In the genomic region with DNA sequence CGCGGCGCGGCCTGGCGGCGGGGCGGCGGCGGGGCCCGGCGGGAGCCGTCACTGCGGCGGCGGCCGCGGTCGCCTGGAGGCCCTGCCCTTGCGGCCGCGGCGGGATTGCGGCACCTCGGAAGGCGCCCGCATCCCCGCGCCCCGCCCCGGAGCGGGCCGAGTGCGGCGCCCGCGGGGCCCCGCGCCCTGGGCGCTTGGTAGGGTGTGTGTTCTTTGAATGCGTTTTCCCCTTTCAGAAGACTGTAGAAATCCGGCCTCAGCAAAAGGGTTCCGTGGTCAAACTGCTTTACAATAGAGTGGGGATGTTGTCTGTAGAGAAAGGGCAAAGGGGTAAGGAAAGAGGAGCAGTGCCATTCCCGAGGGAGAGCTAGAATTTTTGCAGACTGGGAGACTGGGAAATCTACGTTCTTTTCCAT, we compare ENCODE assay signal across 8 cellular contexts. TPM values are rescaled to one million over a fixed set of nuclear protein-coding genes. Genes with fewer than 3 reads are reported as not detected.
DNase-seq lines count a peak whose midpoint lies in the region; ATAC-seq and TF ChIP-seq lines count a peak whose summit lies in the region.

No MANE protein-coding gene starts in this region.

- TF ChIP-seq EP300 in transverse colon (IDR thresholded peaks at IDR 0.05; ENCODE audit: low read depth), result no peak

- DNase-seq in AG08396 (ENCODE audit: low spot score) (peak; percentile 73), coronary artery (ENCODE audit: low spot score) (no peak), lung (ENCODE audit: low spot score) (no peak), transverse colon (peak; percentile 34), G401 (ENCODE audit: low spot score) (no peak)

- H3K36me3 ChIP-seq in lung (ENCODE audit: control insufficient read depth in 2 of 2, insufficient read depth in 2 of 2, low read length in 2 of 2) (no peaks in the 10 kb centered on the region), transverse colon (no peaks in the 10 kb centered on the region)

- intact Hi-C loops in transverse colon (cut with DNase I; ENCODE audit: low total_unique reads), result no loop called here

- peaks cover 37% of the 10 kb centered on the region for H3K4me1 Mint-ChIP-seq in T-helper 1 cell treated with Interleukin-12 subunit alpha and Interleukin-12 subunit beta and Interleukin-4 antibody, amounts not matched to agents 30 μg/mL and 1 μg/mL, for 36 hours (ENCODE audit: low read depth)

- TF ChIP-seq CTCF in coronary artery (IDR thresholded peaks at IDR 0.05) (no peak), lung (IDR thresholded peaks at IDR 0.05; ENCODE audit: control extremely low read depth, extremely low read depth) (no peak), transverse colon (IDR thresholded peaks at IDR 0.05) (no peak)

- H3K27ac ChIP-seq in coronary artery (peak overlapping the region; percentile 68 to 98), lung (ENCODE audit: low read depth in 1 of 2, low read length in 1 of 2) (peak overlapping the region; percentile 90 to 99), transverse colon (peak overlapping the region; percentile 81 to 95 (median 93))

- H3K36me3 Mint-ChIP-seq in T-helper 1 cell treated with Interleukin-12 subunit alpha and Interleukin-12 subunit beta and Interleukin-4 antibody, amounts not matched to agents 30 μg/mL and 1 μg/mL, for 36 hours (ENCODE audit: low read depth), result peaks cover 27% of the 10 kb centered on the region

- no peaks in the 10 kb centered on the region for H3K27me3 ChIP-seq in lung (ENCODE audit: control insufficient read depth, insufficient read depth)
- no peaks in the 10 kb centered on the region for H3K27me3 ChIP-seq in transverse colon

- 1% methylated on average over 25 to 44 of the region's 44 CpGs for WGBS in lung, 2 donors
- WGBS in transverse colon (ENCODE audit: low coverage in 1 of 2), 2 donors, result 1% methylated on average over 21 of the region's 44 CpGs; no CpG with 5 or more reads in 1 of the 2 donors

- peaks cover 8% of the 10 kb centered on the region for H3K27me3 Mint-ChIP-seq in T-helper 1 cell treated with Interleukin-12 subunit alpha and Interleukin-12 subunit beta and Interleukin-4 antibody, amounts not matched to agents 30 μg/mL and 1 μg/mL, for 36 hours (ENCODE audit: low read depth)

- no peaks in the 10 kb centered on the region for H3K9me3 ChIP-seq in lung (ENCODE audit: control insufficient read depth in 2 of 2, insufficient read depth in 1 of 2, low read length in 1 of 2)
- no peaks in the 10 kb centered on the region for H3K9me3 ChIP-seq in transverse colon

- H3K9me3 Mint-ChIP-seq in T-helper 1 cell treated with Interleukin-12 subunit alpha and Interleukin-12 subunit beta and Interleukin-4 antibody, amounts not matched to agents 30 μg/mL and 1 μg/mL, for 36 hours, result no peaks in the 10 kb centered on the region

- in situ Hi-C loops in transverse colon (cut with MboI; ENCODE audit: low pct_ligation_motif_present in 1 of 4, low pct_unique_long_range_greater_than_20kb in 1 of 4, low sequenced_read_pairs in 3 of 4), result no loop called here
- in situ Hi-C loops in G401 (cut with HindIII; ENCODE audit: low sequenced_read_pairs), result no loop called here

- no peak for TF ChIP-seq POLR2A in transverse colon (IDR thresholded peaks at IDR 0.05)

- peaks cover 8 to 28% of the 10 kb centered on the region in 2 donors for H3K4me1 ChIP-seq in lung (ENCODE audit: control insufficient read depth in 2 of 2, insufficient read depth in 2 of 2, low read length in 2 of 2)
- H3K4me1 ChIP-seq in transverse colon, result peaks cover 8 to 51% (median 38%) of the 10 kb centered on the region in 4 donors

- H3K4me3 ChIP-seq in coronary artery (peak overlapping the region; percentile 91), lung (peak overlapping the region; percentile 81), transverse colon (peak overlapping the region; percentile 23 to 80 (median 62))

- peak overlapping the region; percentile 98 for H3K27ac Mint-ChIP-seq in T-helper 1 cell treated with Interleukin-12 subunit alpha and Interleukin-12 subunit beta and Interleukin-4 antibody, amounts not matched to agents 30 μg/mL and 1 μg/mL, for 36 hours

- peak overlapping the region; percentile 99 for H3K4me3 Mint-ChIP-seq in T-helper 1 cell treated with Interleukin-12 subunit alpha and Interleukin-12 subunit beta and Interleukin-4 antibody, amounts not matched to agents 30 μg/mL and 1 μg/mL, for 36 hours

- ATAC-seq in GM18511 (IDR thresholded peaks at IDR 0.05; ENCODE audit: unreplicated experiment) (peak; percentile 34), HG03175 (IDR thresholded peaks at IDR 0.05; ENCODE audit: unreplicated experiment) (peak; percentile 29), lung (ENCODE audit: insufficient read depth, low FRiP score) (peak; percentile 8)

RNA-seq across cellular contexts. Expression of a gene that starts 0.6 kb away (rescaled TPM):
- total RNA-seq in lung (100 to 1,000 TPM in 1 of 2 donors, 10 to 100 TPM in 1; 59.1 to 139 TPM), transverse colon (10 to 100 TPM; 29.9 to 43.3 (median 31.7) TPM)
- 10 to 100 TPM; 19.2 to 32.0 TPM for polyA plus RNA-seq in lung
- 7.1 and 11.2 TPM in 2 replicates for total RNA-seq in G401 (2014; rRNA removed; shearing (Covaris generic))

Comparison
In these comparisons a context has a peak if more than half of its experiments do, and no peak if none do; other contexts are left out.
1. DNase-seq: peak in AG08396 (single experiment) and transverse colon (single experiment); none in coronary artery (single experiment), lung (single experiment) and G401 (single experiment).
2. Peak in every context shown above with its lines, with median percentiles within 50 percentile points of each other: ATAC-seq, H3K27ac ChIP-seq and H3K4me3 ChIP-seq.